In the genomic region with DNA sequence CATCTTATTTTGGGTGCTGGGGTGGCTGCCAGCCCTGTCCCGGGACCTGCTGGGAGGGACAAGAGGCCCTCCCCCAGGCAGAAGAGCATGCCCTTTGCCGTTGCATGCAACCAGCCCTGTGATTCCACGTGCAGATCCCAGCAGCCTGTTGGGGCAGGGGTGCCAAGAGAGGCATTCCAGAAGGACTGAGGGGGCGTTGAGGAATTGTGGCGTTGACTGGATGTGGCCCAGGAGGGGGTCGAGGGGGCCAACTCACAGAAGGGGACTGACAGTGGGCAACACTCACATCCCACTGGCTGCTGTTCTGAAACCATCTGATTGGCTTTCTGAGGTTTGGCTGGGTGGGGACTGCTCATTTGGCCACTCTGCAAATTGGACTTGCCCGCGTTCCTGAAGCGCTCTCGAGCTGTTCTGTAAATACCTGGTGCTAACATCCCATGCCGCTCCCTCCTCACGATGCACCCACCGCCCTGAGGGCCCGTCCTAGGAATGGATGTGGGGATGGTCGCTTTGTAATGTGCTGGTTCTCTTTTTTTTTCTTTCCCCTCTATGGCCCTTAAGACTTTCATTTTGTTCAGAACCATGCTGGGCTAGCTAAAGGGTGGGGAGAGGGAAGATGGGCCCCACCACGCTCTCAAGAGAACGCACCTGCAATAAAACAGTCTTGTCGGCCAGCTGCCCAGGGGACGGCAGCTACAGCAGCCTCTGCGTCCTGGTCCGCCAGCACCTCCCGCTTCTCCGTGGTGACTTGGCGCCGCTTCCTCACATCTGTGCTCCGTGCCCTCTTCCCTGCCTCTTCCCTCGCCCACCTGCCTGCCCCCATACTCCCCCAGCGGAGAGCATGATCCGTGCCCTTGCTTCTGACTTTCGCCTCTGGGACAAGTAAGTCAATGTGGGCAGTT, we compare ENCODE assay signal across 1 cellular context.
A peak's percentile ranks its signal among the peaks of the same experiment; 100 is the strongest.
TF ChIP-seq lines count a peak whose summit lies in the region.

No MANE protein-coding gene starts in this region.

TF ChIP-seq in HEK293, 187 proteins besides CTCF, POLR2A, EP300 and RAD21:
- TF ChIP-seq, protein P1, sequence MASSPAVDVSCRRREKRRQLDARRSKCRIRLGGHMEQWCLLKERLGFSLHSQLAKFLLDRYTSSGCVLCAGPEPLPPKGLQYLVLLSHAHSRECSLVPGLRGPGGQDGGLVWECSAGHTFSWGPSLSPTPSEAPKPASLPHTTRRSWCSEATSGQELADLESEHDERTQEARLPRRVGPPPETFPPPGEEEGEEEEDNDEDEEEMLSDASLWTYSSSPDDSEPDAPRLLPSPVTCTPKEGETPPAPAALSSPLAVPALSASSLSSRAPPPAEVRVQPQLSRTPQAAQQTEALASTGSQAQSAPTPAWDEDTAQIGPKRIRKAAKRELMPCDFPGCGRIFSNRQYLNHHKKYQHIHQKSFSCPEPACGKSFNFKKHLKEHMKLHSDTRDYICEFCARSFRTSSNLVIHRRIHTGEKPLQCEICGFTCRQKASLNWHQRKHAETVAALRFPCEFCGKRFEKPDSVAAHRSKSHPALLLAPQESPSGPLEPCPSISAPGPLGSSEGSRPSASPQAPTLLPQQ (tag by site-specific recombination; IDR thresholded peaks at IDR 0.05), result peak; percentile 79
- TF ChIP-seq ZSCAN30 (tag by site-specific recombination; IDR thresholded peaks at IDR 0.05) (no peak), ZNF324 (tag by site-specific recombination; IDR thresholded peaks at IDR 0.05) (no peak), IKZF3 (tag by site-specific recombination; IDR thresholded peaks at IDR 0.05) (no peak), ZNF791 (tag by site-specific recombination; IDR thresholded peaks at IDR 0.05) (no peak), ZNF658 (tag by site-specific recombination; IDR thresholded peaks at IDR 0.05) (no peak), YY2 (tag by site-specific recombination; IDR thresholded peaks at IDR 0.05) (no peak), SCRT1 (tag by site-specific recombination; IDR thresholded peaks at IDR 0.05; ENCODE audit: borderline replicate concordance) (no peak), ZNF366 (tag by site-specific recombination; conservative IDR thresholded peaks at IDR 0.05) (no peak), HOXC10 (CRISPR knock-in tag; IDR thresholded peaks at IDR 0.05) (no peak), ZBTB1 (tag by site-specific recombination; IDR thresholded peaks at IDR 0.05) (no peak), ZFHX2 (tag by site-specific recombination; conservative IDR thresholded peaks at IDR 0.05) (peak; percentile 85), ZNF239 (tag by site-specific recombination; IDR thresholded peaks at IDR 0.05) (no peak), ZFP69B (tag by site-specific recombination; IDR thresholded peaks at IDR 0.05) (peak; percentile 84), ZNF24 (tag by site-specific recombination; IDR thresholded peaks at IDR 0.05) (no peak), ZNF561 (tag by site-specific recombination; IDR thresholded peaks at IDR 0.05; ENCODE audit: borderline replicate concordance) (no peak), ZBTB48 (tag by site-specific recombination; IDR thresholded peaks at IDR 0.05) (no peak), ZNF843 (tag by site-specific recombination; IDR thresholded peaks at IDR 0.05) (no peak), ZNF707 (tag by site-specific recombination; IDR thresholded peaks at IDR 0.05) (no peak), SETDB1 (IDR thresholded peaks at IDR 0.05; ENCODE audit: insufficient read length, low read length) (no peak), ZNF48 (tag by site-specific recombination; IDR thresholded peaks at IDR 0.05) (no peak), ZNF76 (tag by site-specific recombination; IDR thresholded peaks at IDR 0.05; ENCODE audit: borderline replicate concordance, low read depth) (no peak), EGR2 (tag by site-specific recombination; IDR thresholded peaks at IDR 0.05; ENCODE audit: low read depth) (peak; percentile 78), GLI4 (tag by site-specific recombination; IDR thresholded peaks at IDR 0.05) (no peak), ZNF223 (tag by site-specific recombination; IDR thresholded peaks at IDR 0.05) (no peak), YY1 (tag by site-specific recombination; IDR thresholded peaks at IDR 0.05) (no peak)
- TF ChIP-seq, protein P2, sequence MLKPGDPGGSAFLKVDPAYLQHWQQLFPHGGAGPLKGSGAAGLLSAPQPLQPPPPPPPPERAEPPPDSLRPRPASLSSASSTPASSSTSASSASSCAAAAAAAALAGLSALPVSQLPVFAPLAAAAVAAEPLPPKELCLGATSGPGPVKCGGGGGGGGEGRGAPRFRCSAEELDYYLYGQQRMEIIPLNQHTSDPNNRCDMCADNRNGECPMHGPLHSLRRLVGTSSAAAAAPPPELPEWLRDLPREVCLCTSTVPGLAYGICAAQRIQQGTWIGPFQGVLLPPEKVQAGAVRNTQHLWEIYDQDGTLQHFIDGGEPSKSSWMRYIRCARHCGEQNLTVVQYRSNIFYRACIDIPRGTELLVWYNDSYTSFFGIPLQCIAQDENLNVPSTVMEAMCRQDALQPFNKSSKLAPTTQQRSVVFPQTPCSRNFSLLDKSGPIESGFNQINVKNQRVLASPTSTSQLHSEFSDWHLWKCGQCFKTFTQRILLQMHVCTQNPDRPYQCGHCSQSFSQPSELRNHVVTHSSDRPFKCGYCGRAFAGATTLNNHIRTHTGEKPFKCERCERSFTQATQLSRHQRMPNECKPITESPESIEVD (tag by site-specific recombination; IDR thresholded peaks at IDR 0.05), result no peak
- TF ChIP-seq, protein P3, sequence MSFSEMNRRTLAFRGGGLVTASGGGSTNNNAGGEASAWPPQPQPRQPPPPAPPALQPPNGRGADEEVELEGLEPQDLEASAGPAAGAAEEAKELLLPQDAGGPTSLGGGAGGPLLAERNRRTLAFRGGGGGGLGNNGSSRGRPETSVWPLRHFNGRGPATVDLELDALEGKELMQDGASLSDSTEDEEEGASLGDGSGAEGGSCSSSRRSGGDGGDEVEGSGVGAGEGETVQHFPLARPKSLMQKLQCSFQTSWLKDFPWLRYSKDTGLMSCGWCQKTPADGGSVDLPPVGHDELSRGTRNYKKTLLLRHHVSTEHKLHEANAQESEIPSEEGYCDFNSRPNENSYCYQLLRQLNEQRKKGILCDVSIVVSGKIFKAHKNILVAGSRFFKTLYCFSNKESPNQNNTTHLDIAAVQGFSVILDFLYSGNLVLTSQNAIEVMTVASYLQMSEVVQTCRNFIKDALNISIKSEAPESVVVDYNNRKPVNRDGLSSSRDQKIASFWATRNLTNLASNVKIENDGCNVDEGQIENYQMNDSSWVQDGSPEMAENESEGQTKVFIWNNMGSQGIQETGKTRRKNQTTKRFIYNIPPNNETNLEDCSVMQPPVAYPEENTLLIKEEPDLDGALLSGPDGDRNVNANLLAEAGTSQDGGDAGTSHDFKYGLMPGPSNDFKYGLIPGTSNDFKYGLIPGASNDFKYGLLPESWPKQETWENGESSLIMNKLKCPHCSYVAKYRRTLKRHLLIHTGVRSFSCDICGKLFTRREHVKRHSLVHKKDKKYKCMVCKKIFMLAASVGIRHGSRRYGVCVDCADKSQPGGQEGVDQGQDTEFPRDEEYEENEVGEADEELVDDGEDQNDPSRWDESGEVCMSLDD (tag by site-specific recombination; IDR thresholded peaks at IDR 0.05), result no peak
- TF ChIP-seq, protein P4, sequence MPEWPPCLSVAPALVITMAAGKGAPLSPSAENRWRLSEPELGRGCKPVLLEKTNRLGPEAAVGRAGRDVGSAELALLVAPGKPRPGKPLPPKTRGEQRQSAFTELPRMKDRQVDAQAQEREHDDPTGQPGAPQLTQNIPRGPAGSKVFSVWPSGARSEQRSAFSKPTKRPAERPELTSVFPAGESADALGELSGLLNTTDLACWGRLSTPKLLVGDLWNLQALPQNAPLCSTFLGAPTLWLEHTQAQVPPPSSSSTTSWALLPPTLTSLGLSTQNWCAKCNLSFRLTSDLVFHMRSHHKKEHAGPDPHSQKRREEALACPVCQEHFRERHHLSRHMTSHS (tag by site-specific recombination; IDR thresholded peaks at IDR 0.05), result no peak
